ENCODE assay signal across 8 cellular contexts in genomic region chr11:64251986-64252837, GRCh38. TPM values are rescaled to one million over a fixed set of nuclear protein-coding genes. Genes with fewer than 3 reads are reported as not detected.
A peak's percentile ranks its signal among the peaks of the same experiment; 100 is the strongest.
DNase-seq lines count a peak whose midpoint lies in the region; ATAC-seq, FAIRE-seq and TF ChIP-seq lines count a peak whose summit lies in the region.

No MANE protein-coding gene starts in this region.

- DNase-seq in D721Med (ENCODE audit: insufficient read length, low spot score) (no peak), HuH-7.5 (ENCODE audit: low spot score) (peak; percentile 68), left ventricle myocardium superior (peak; percentile 68), gastrocnemius medialis (no peak), superior temporal gyrus (ENCODE audit: extremely low spot score) (no peak)
- peak; percentile 60 for DNase-seq in activated naive CD4-positive, alpha-beta T cell treated with anti-CD3 and anti-CD28 coated beads, Interleukin-2, amount 10 ng/mL, durations not matched to agents 7 days and 5 days

- in situ Hi-C loops in gastrocnemius medialis (cut with MboI; ENCODE audit: low sequenced_read_pairs in 4 of 4): no loop called here

- H3K36me3 ChIP-seq in gastrocnemius medialis: peaks cover 0 to 15% of the 10 kb centered on the region in 2 donors

- ATAC-seq in left ventricle myocardium superior (peak; percentile 17), gastrocnemius medialis (no peak), GM21737 (IDR thresholded peaks at IDR 0.05; ENCODE audit: unreplicated experiment) (no peak), HG02938 (IDR thresholded peaks at IDR 0.05; ENCODE audit: unreplicated experiment) (no peak)

- no peak for TF ChIP-seq POLR2A in gastrocnemius medialis (IDR thresholded peaks at IDR 0.05)

- H3K4me3 Mint-ChIP-seq in activated naive CD4-positive, alpha-beta T cell treated with anti-CD3 and anti-CD28 coated beads, Interleukin-2, amount 10 ng/mL, durations not matched to agents 7 days and 5 days: peak overlapping the region; percentile 85

- no peaks in the 10 kb centered on the region for H3K9me3 ChIP-seq in gastrocnemius medialis

- peaks cover 31% of the 10 kb centered on the region for H3K4me1 Mint-ChIP-seq in activated naive CD4-positive, alpha-beta T cell treated with anti-CD3 and anti-CD28 coated beads, Interleukin-2, amount 10 ng/mL, durations not matched to agents 7 days and 5 days

- FAIRE-seq in D721Med (lab: Jason Lieb, UNC): no peak

- H3K27me3 ChIP-seq in gastrocnemius medialis: no peaks in the 10 kb centered on the region

- H3K36me3 Mint-ChIP-seq in activated naive CD4-positive, alpha-beta T cell treated with anti-CD3 and anti-CD28 coated beads, Interleukin-2, amount 10 ng/mL, durations not matched to agents 7 days and 5 days: peaks cover 2% of the 10 kb centered on the region

- no peaks in the 10 kb centered on the region for H3K9me3 Mint-ChIP-seq in activated naive CD4-positive, alpha-beta T cell treated with anti-CD3 and anti-CD28 coated beads, Interleukin-2, amount 10 ng/mL, durations not matched to agents 7 days and 5 days

- H3K27ac ChIP-seq in gastrocnemius medialis: peak overlapping the region; percentile 67 to 82 (median 76)

- TF ChIP-seq CTCF in D721Med (IDR thresholded peaks at IDR 0.05; ENCODE audit: insufficient read depth, missing control alignments) (peak; percentile 28), gastrocnemius medialis (IDR thresholded peaks at IDR 0.05 in 4 of 5, conservative IDR thresholded peaks at IDR 0.05 in 1 of 5) (peak in 1 of 5 experiments; percentile 33)

- peaks cover 36 to 37% of the 10 kb centered on the region in 2 donors for H3K4me1 ChIP-seq in gastrocnemius medialis

- peaks cover 18% of the 10 kb centered on the region for H3K27me3 Mint-ChIP-seq in activated naive CD4-positive, alpha-beta T cell treated with anti-CD3 and anti-CD28 coated beads, Interleukin-2, amount 10 ng/mL, durations not matched to agents 7 days and 5 days

- intact Hi-C loops in left ventricle myocardium superior (cut with micrococcal nuclease) (no loop called here), gastrocnemius medialis (cut with DNase I; ENCODE audit: low total_unique reads) (loop anchor here (1.0 kb wide), 4 partner anchors 17 to 53 kb away; partner anchors contain the start of gene ESRRA)

- H3K4me3 ChIP-seq in gastrocnemius medialis: peak overlapping the region; percentile 65 to 92 (median 78)

- no peak overlapping the region for H3K27ac Mint-ChIP-seq in activated naive CD4-positive, alpha-beta T cell treated with anti-CD3 and anti-CD28 coated beads, Interleukin-2, amount 10 ng/mL, durations not matched to agents 7 days and 5 days

- CTCF ChIA-PET in activated naive CD4-positive, alpha-beta T cell treated with anti-CD3 and anti-CD28 coated beads, Interleukin-2, amount 10 ng/mL, durations not matched to agents 7 days and 5 days (lab: Charles Lee): interaction anchor here (0.9 to 3.5 kb wide), 7 partner anchors 11 to 79 kb away, joined by 3 to 31 read pairs (median 8); partner anchors contain the start of genes FERMT3 and FKBP2

RNA-seq across cellular contexts. Expression of gene PLCB3, which starts 0.9 kb away (rescaled TPM):
- total RNA-seq in left ventricle myocardium superior (12.0 TPM), gastrocnemius medialis (1 to 10 TPM; 4.7 to 9.7 (median 6.2) TPM)

RNA-seq across cellular contexts. Expression of gene PPP1R14B, which starts 5.5 kb away (rescaled TPM):
- total RNA-seq in left ventricle myocardium superior: 132 TPM
- 100 to 1,000 TPM; 144 to 444 (median 237) TPM for total RNA-seq in gastrocnemius medialis

RNA-seq across cellular contexts. Expression of gene FKBP2, which starts 11.3 kb away (rescaled TPM):
- total RNA-seq in left ventricle myocardium superior (50.0 TPM), gastrocnemius medialis (10 to 100 TPM; 20.2 to 54.7 (median 27.6) TPM)

RNA-seq across cellular contexts. Expression of gene VEGFB, which starts 17.8 kb away (rescaled TPM):
- total RNA-seq in left ventricle myocardium superior (305 TPM), gastrocnemius medialis (10 to 100 TPM; 33.6 to 87.5 (median 58.2) TPM)

RNA-seq across cellular contexts. Expression of gene DNAJC4, which starts 21.9 kb away (rescaled TPM):
- total RNA-seq in left ventricle myocardium superior: 59.1 TPM
- total RNA-seq in gastrocnemius medialis: 10 to 100 TPM; 13.8 to 30.0 (median 18.9) TPM

Comparison
In these comparisons a context has a peak if more than half of its experiments do, and no peak if none do; other contexts are left out.
1. DNase-seq: peak in HuH-7.5 (single experiment), activated naive CD4-positive, alpha-beta T cell treated with anti-CD3 and anti-CD28 coated beads, Interleukin-2, amount 10 ng/mL, durations not matched to agents 7 days and 5 days (single experiment) and left ventricle myocardium superior (single experiment); none in D721Med (single experiment), gastrocnemius medialis (0 of 2) and superior temporal gyrus (single experiment).